15 cellular contexts compared by ENCODE assay signal in genomic region chr16:49348408-49349176, GRCh38. TPM values are rescaled to one million over a fixed set of nuclear protein-coding genes. Genes with fewer than 3 reads are reported as not detected.
DNase-seq lines count a peak whose midpoint lies in the region; ATAC-seq and TF ChIP-seq lines count a peak whose summit lies in the region.
"Had no signal": no experiment of that assay in that cellular context is flagged by ENCODE, and none has a peak within 500 bp of the region (broad histone marks: within the 10 kb centered on the region; RNA-seq: fewer than 3 reads in every experiment).

No MANE protein-coding gene starts in this region.

- H3K27ac ChIP-seq in coronary artery, result no peak overlapping the region
- H3K27ac ChIP-seq in ovary, result no peak overlapping the region
- H3K27ac ChIP-seq: BLaER1, stomach had no signal

- WGBS in ovary, 3 donors, result 42 to 46% (median 46%) methylated on average over 14 of the region's 14 CpGs

- no peaks in the 10 kb centered on the region for H3K27me3 ChIP-seq in ovary
- H3K27me3 ChIP-seq: BLaER1 had no signal

- ATAC-seq in GM18505 (IDR thresholded peaks at IDR 0.05; ENCODE audit: unreplicated experiment) (no peak), GM18519 (IDR thresholded peaks at IDR 0.05; ENCODE audit: low FRiP score, unreplicated experiment) (no peak), HG02852 (IDR thresholded peaks at IDR 0.05; ENCODE audit: unreplicated experiment) (no peak)

- no peaks in the 10 kb centered on the region for H3K4me1 ChIP-seq in ovary (ENCODE audit: insufficient read depth)
- H3K4me1 ChIP-seq: stomach had no signal

- intact Hi-C loops in ovary (cut with DNase I), result loop anchor here in 1 of 4 donors (5.0 kb wide), 1 partner anchor 661 kb away; no protein-coding TSS in a partner anchor

- H3K9me3 ChIP-seq in ovary, result no peaks in the 10 kb centered on the region
- H3K9me3 ChIP-seq: BLaER1, stomach had no signal

- H3K36me3 ChIP-seq in ovary, result no peaks in the 10 kb centered on the region
- H3K36me3 ChIP-seq: BLaER1, stomach had no signal

- H3K4me3 ChIP-seq in AG10803 (ENCODE audit: low read length) (no peak overlapping the region), GM12864 (ENCODE audit: low read depth, low read length) (no peak overlapping the region), NB4 (ENCODE audit: low read depth, low read length) (no peak overlapping the region), coronary artery (no peak overlapping the region), ovary (no peak overlapping the region)
- H3K4me3 ChIP-seq: BLaER1, stomach had no signal

- no peak for TF ChIP-seq EP300 in ovary (IDR thresholded peaks at IDR 0.05)

- TF ChIP-seq POLR2A in NB4 (IDR thresholded peaks at IDR 0.05; ENCODE audit: extremely low read depth, insufficient read length) (no peak), GM18505 (IDR thresholded peaks at IDR 0.05; ENCODE audit: borderline replicate concordance, extremely low read depth, insufficient read depth, insufficient read length) (no peak), ovary (IDR thresholded peaks at IDR 0.05) (no peak)

- TF ChIP-seq CTCF in AG10803 (conservative IDR thresholded peaks at IDR 0.05; ENCODE audit: low read length) (0 out of 2 replicates have a peak, but pooled peaks have one; percentile 1), GM12864 (IDR thresholded peaks at IDR 0.05; ENCODE audit: low read depth, low read length, missing control alignments) (peak; percentile 47), NB4 (IDR thresholded peaks at IDR 0.05; ENCODE audit: low read depth, low read length) (peak; percentile 18), coronary artery (IDR thresholded peaks at IDR 0.05) (no peak), ovary (IDR thresholded peaks at IDR 0.05) (no peak)

- DNase-seq in AG10803 (ENCODE audit: low read depth), result no peak
- DNase-seq in GM12864 (ENCODE audit: low read depth), result no peak
- DNase-seq in NB4 (ENCODE audit: low read depth), result peak; percentile 20
- peak; percentile 43 for DNase-seq in coronary artery (ENCODE audit: low spot score)
- no peak for DNase-seq in ovary
- DNase-seq: activated gamma-delta T cell treated with Interleukin-2 at 50 U/mL for 16 hours, Right ventricle myocardium superior, stomach had no signal

RNA-seq across cellular contexts. Expression of gene C16orf78, which starts 25.0 kb away (rescaled TPM):
- not detected for total RNA-seq in ovary
- not detected for polyA plus RNA-seq in ovary
- total RNA-seq: fibroblast of villous mesenchyme, mononuclear cell, omental fat pad, Right ventricle myocardium superior, stomach had no signal
- polyA plus RNA-seq: stomach had no signal

Comparison
In these comparisons a context has a peak if more than half of its experiments do, and no peak if none do; other contexts are left out.
1. DNase-seq: peak in NB4 (single experiment) and coronary artery (single experiment); none in AG10803 (single experiment), GM12864 (single experiment) and ovary (0 of 5).
2. CTCF ChIP-seq: peak in AG10803 (single experiment), GM12864 (single experiment) and NB4 (single experiment); none in coronary artery (single experiment) and ovary (0 of 3).